In the genomic region with DNA sequence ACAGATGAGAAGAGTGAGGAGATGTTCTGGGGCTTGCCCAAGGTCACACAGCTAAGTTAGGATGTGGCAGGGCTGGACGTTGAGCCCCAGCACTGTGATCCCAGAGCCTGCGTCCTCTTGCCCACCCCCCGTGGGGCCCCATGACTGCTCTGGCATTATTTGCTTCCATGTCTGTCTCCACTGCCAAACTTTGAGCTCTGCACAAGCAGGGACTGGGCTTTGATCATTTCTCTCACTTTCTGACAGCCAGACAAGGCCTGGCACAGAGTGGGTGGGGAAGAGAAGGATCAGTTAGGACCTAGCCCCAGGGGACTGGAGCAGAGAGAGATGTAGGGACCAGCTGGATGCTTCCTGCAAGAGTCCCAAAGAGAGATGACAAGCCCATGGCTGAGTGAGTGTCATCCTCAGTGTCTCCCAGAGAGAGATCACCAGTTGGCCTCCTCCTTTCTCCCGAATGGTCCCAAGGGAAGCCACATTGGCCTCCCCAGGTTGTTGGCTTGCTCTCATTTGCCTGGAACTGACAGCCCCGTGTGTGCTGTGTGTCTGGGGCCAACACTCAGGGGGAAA, we compare ENCODE assay signal across 20 cellular contexts.
"Had no signal": no experiment of that assay in that cellular context is flagged by ENCODE, and none has a peak within 500 bp of the region (broad histone marks: within the 10 kb centered on the region; RNA-seq: fewer than 3 reads in every experiment).

No MANE protein-coding gene starts in this region.

- DNase-seq: activated CD4-positive, alpha-beta memory T cell treated with anti-CD3 and anti-CD28 coated beads, Interleukin-2, amount 10 ng/mL, durations not matched to agents 7 days and 5 days; activated CD4-positive, alpha-beta T cell treated with anti-CD3 and anti-CD28 coated beads, Interleukin-2, amount 10 ng/mL, durations not matched to agents 24 days and 14 days; activated effector memory CD4-positive, alpha-beta T cell treated with anti-CD3 and anti-CD28 coated beads, Interleukin-2, amount 50 U/mL, for 16 hours; activated naive CD4-positive, alpha-beta T cell treated with anti-CD3 and anti-CD28 coated beads, Interleukin-2, amount 10 ng/mL, durations not matched to agents 7 days and 5 days; amygdala; cortex of kidney; effector CD4-positive, alpha-beta T cell; erythroblast; foreskin melanocyte; lower lobe of right lung; naive B cell; sigmoid colon; stimulated activated CD4-positive, alpha-beta T cell treated with anti-CD3 and anti-CD28 coated beads, Interleukin-15, amount 100 ng/mL, for 24 hours; stomach; upper lobe of left lung had no signal

- ATAC-seq: left lobe of liver; lower lobe of right lung; stimulated activated memory B cell treated with anti-CD40 and anti-IgM and Interleukin-4, amounts not matched to agents 10 μg/mL and 1 μg/mL and 100 μg/mL, for 72 hours had no signal

- H3K27me3 ChIP-seq: cardiac muscle cell, sigmoid colon, suprapubic skin, upper lobe of left lung had no signal

- H3K4me2 ChIP-seq: smooth muscle cell had no signal

- H3K4me3 ChIP-seq: cardiac muscle cell, lower lobe of right lung, sigmoid colon, smooth muscle cell, stomach, suprapubic skin, upper lobe of left lung had no signal

- H3K36me3 ChIP-seq: cardiac muscle cell, lower lobe of right lung, sigmoid colon, stomach, suprapubic skin, upper lobe of left lung had no signal

- H3K27ac ChIP-seq: cardiac muscle cell, lower lobe of right lung, sigmoid colon, stomach, suprapubic skin, upper lobe of left lung had no signal

- H3K9me3 ChIP-seq: lower lobe of right lung, sigmoid colon, stomach, suprapubic skin, upper lobe of left lung had no signal

- H3K4me1 ChIP-seq: lower lobe of right lung, sigmoid colon, stomach, upper lobe of left lung had no signal
